In genomic region chrX:76428243-76429130, GRCh38 we compare ENCODE assay signal across 8 cellular contexts. TPM values are rescaled to one million over a fixed set of nuclear protein-coding genes. Genes with fewer than 3 reads are reported as not detected.
DNase-seq lines count a peak whose midpoint lies in the region; ATAC-seq and TF ChIP-seq lines count a peak whose summit lies in the region.

No MANE protein-coding gene starts in this region.

- no peak for TF ChIP-seq CTCF in HEK293 (tag by site-specific recombination; IDR thresholded peaks at IDR 0.05)
- TF ChIP-seq CTCF in Panc1 (IDR thresholded peaks at IDR 0.05) = no peak

- no peak overlapping the region for H3K27ac ChIP-seq in HEK293 (ENCODE audit: extremely low read depth, low read depth, low read length)
- H3K27ac ChIP-seq in Panc1 (ENCODE audit: low read length) = no peak overlapping the region
- peak overlapping the region; percentile 78 for H3K27ac ChIP-seq in angular gyrus (ENCODE audit: low read depth, low read length)
- H3K27ac ChIP-seq in iPS-20b (ENCODE audit: low read length) = no peak overlapping the region

- H3K4me3 ChIP-seq in HEK293 (ENCODE audit: low read depth, low read length) (peak overlapping the region; percentile 41), Panc1 (ENCODE audit: low read depth in 2 of 2, low read length in 2 of 2) (peak overlapping the region; percentile 51 to 72), iPS-20b (ENCODE audit: low read length) (peak overlapping the region; percentile 82)

- peak overlapping the region; percentile 41; the same call in 1 of the 2 replicates for H3K9ac ChIP-seq in iPS-20b (ENCODE audit: low read depth, low read length)

- BruUV-seq in Panc1 (replicated peaks; lab: Mats Ljungman, UMichigan) = no TSS peak

- no peaks in the 10 kb centered on the region for H3K27me3 ChIP-seq in Panc1 (ENCODE audit: control insufficient read depth, insufficient read depth, low read length)
- no peaks in the 10 kb centered on the region for H3K27me3 ChIP-seq in iPS-20b (ENCODE audit: insufficient read depth, low read length)

- CTCF ChIA-PET in HEK293 (lab: Yijun Ruan, JAX) = no interaction called here
- CTCF ChIA-PET in Panc1 (lab: Charles Lee) = no interaction called here

- POLR2A ChIA-PET in HEK293 (lab: Yijun Ruan, JAX) (no interaction called here), Panc1 (lab: Charles Lee) (no interaction called here)

- ATAC-seq in Panc1 = peak; percentile 47; the same call in 1 of the 2 replicates

- in situ Hi-C loops in G401 (cut with HindIII; ENCODE audit: low sequenced_read_pairs) (no loop called here), Panc1 (cut with HindIII; ENCODE audit: low pct_unique_long_range_greater_than_20kb, low sequenced_read_pairs) (no loop called here)

- H3K36me3 ChIP-seq in HEK293 (ENCODE audit: control insufficient read depth in 2 of 2, insufficient read depth in 1 of 2, low read length in 2 of 2) (no peaks in the 10 kb centered on the region), Panc1 (ENCODE audit: control insufficient read depth, insufficient read depth, low read length) (no peaks in the 10 kb centered on the region), iPS-20b (ENCODE audit: insufficient read depth, low read depth, low read length) (no peaks in the 10 kb centered on the region)

- H3K9me3 ChIP-seq in HEK293 (ENCODE audit: control insufficient read depth, insufficient read depth, low read depth, low read length) = no peaks in the 10 kb centered on the region
- H3K9me3 ChIP-seq in Panc1 (ENCODE audit: control insufficient read depth, insufficient read depth, low read depth, low read length) = no peaks in the 10 kb centered on the region
- no peaks in the 10 kb centered on the region for H3K9me3 ChIP-seq in iPS-20b (ENCODE audit: insufficient read depth, low read depth, low read length)

- intact Hi-C loops in Panc1 (cut with micrococcal nuclease; ENCODE audit: unreplicated experiment) = no loop called here

- H3K4me1 ChIP-seq in HEK293 (ENCODE audit: control insufficient read depth, insufficient read depth, low read length) (no peaks in the 10 kb centered on the region), Panc1 (ENCODE audit: control insufficient read depth, insufficient read depth, low read length) (no peaks in the 10 kb centered on the region), iPS-20b (ENCODE audit: insufficient read depth, low read length) (no peaks in the 10 kb centered on the region)

- DNase-seq in G401 (ENCODE audit: low spot score) (peak; percentile 22), Panc1 (ENCODE audit: low read depth, low spot score) (no peak), NCI-H2196 treated with DMSO at 0.1 percent for 48 hours (lab: John Stamatoyannopoulos, UW; ENCODE audit: unreplicated experiment) (no peak), NCI-H2107 treated with DMSO at 0.1 percent for 48 hours (lab: John Stamatoyannopoulos, UW; ENCODE audit: unreplicated experiment) (no peak)
- DNase-seq in stimulated activated CD4-positive, alpha-beta T cell treated with anti-CD3 and anti-CD28 coated beads, Interleukin-1b, Interleukin-23, amount 100 ng/mL, for 4 hours (ENCODE audit: low read depth in 2 of 2) = peak; percentile 10 to 21

TF ChIP-seq in HEK293, 187 proteins besides CTCF, POLR2A, EP300 and RAD21:
- TF ChIP-seq ZFHX2 (tag by site-specific recombination; conservative IDR thresholded peaks at IDR 0.05) (peak; percentile 64), EGR2 (tag by site-specific recombination; IDR thresholded peaks at IDR 0.05; ENCODE audit: low read depth) (peak; percentile 45; the same call in 1 of the 2 replicates), RBAK (tag by site-specific recombination; IDR thresholded peaks at IDR 0.05) (no peak), ZNF610 (tag by site-specific recombination; IDR thresholded peaks at IDR 0.05; ENCODE audit: borderline replicate concordance) (no peak)

RNA-seq across cellular contexts. Expression of gene MAGEE1, which starts 1.0 kb away (rescaled TPM):
- 1.5 and 1.6 TPM in 2 replicates for total RNA-seq in G401 (2014; rRNA removed; shearing (Covaris generic))
- 1.6 TPM for total RNA-seq in Panc1 (2021; ENCODE audit: unreplicated experiment)
- polyA plus RNA-seq in Panc1 (2012; ENCODE audit: insufficient read length) = 2.1 TPM

Comparison
In these comparisons a context has a peak if more than half of its experiments do, and no peak if none do; other contexts are left out.
1. DNase-seq: peak in G401 (single experiment) and stimulated activated CD4-positive, alpha-beta T cell treated with anti-CD3 and anti-CD28 coated beads, Interleukin-1b, Interleukin-23, amount 100 ng/mL, for 4 hours (2 of 2); none in Panc1 (single experiment), NCI-H2196 treated with DMSO at 0.1 percent for 48 hours (single experiment) and NCI-H2107 treated with DMSO at 0.1 percent for 48 hours (single experiment).
2. Peak in every context shown above with its lines, with median percentiles within 50 percentile points of each other: H3K4me3 ChIP-seq.